29 cellular contexts compared by ENCODE assay signal in genomic region chr6:108811490-108811889, GRCh38.
"Had no signal": no experiment of that assay in that cellular context is flagged by ENCODE, and none has a peak within 500 bp of the region (broad histone marks: within the 10 kb centered on the region; RNA-seq: fewer than 3 reads in every experiment).

No MANE protein-coding gene starts in this region.

- ATAC-seq: effector memory CD8-positive, alpha-beta T cell; esophagus mucosa; foreskin keratinocyte; gastrocnemius medialis; gastroesophageal sphincter; heart left ventricle; heart right ventricle had no signal

- H3K79me2 ChIP-seq: hepatocyte had no signal

- H3K4me3 ChIP-seq: colonic mucosa, coronary artery, dorsolateral prefrontal cortex, esophagus muscularis mucosa, esophagus squamous epithelium, gastrocnemius medialis, gastroesophageal sphincter, heart left ventricle, heart right ventricle, hepatocyte had no signal

- H3K4me1 ChIP-seq: colonic mucosa, foreskin keratinocyte had no signal

- H3K27ac ChIP-seq: colonic mucosa, coronary artery, dorsolateral prefrontal cortex, epithelial cell of prostate, esophagus muscularis mucosa, esophagus squamous epithelium, foreskin keratinocyte, gastrocnemius medialis, gastroesophageal sphincter, heart left ventricle, heart right ventricle, hepatocyte had no signal

- H3K27me3 ChIP-seq: colonic mucosa, dorsolateral prefrontal cortex, esophagus muscularis mucosa, esophagus squamous epithelium, gastrocnemius medialis, gastroesophageal sphincter, heart left ventricle, heart right ventricle, hepatocyte had no signal

- H3K4me1 Mint-ChIP-seq: endodermal cell had no signal

- H3K4me2 ChIP-seq: hepatocyte had no signal

- FAIRE-seq: endometrium, endothelial cell of umbilical vein, frontal cortex had no signal

- H3K27ac Mint-ChIP-seq: dendritic cell treated with granulocyte-macrophage colony-stimulating factor and Interleukin-4, amounts not matched to agents 40 ng/mL and 50 ng/mL, for 4 days; effector memory CD8-positive, alpha-beta T cell; endodermal cell had no signal

- H2AFZ ChIP-seq: hepatocyte had no signal

- H3K9me3 ChIP-seq: colonic mucosa, esophagus muscularis mucosa, esophagus squamous epithelium, gastrocnemius medialis had no signal

- H3K4me3 Mint-ChIP-seq: dendritic cell treated with granulocyte-macrophage colony-stimulating factor and Interleukin-4, amounts not matched to agents 40 ng/mL and 50 ng/mL, for 4 days; effector memory CD8-positive, alpha-beta T cell; endodermal cell had no signal

- DNase-seq: colonic mucosa; cortex of kidney; dermis blood vessel endothelial cell; dorsolateral prefrontal cortex; effector CD4-positive, alpha-beta T cell; effector CD8-positive, alpha-beta T cell; effector memory CD4-positive, alpha-beta T cell; effector memory CD8-positive, alpha-beta T cell; endodermal cell; erythroblast; esophagus squamous epithelium; foreskin fibroblast; foreskin keratinocyte; foreskin melanocyte; gastrocnemius medialis; glutamatergic neuron; head of caudate nucleus; heart left ventricle; heart right ventricle had no signal

- H3K36me3 ChIP-seq: colonic mucosa, esophagus muscularis mucosa, esophagus squamous epithelium, gastrocnemius medialis, gastroesophageal sphincter, heart left ventricle, heart right ventricle had no signal
